Comparison of ENCODE assay signal across 1 cellular context in the genomic region with DNA sequence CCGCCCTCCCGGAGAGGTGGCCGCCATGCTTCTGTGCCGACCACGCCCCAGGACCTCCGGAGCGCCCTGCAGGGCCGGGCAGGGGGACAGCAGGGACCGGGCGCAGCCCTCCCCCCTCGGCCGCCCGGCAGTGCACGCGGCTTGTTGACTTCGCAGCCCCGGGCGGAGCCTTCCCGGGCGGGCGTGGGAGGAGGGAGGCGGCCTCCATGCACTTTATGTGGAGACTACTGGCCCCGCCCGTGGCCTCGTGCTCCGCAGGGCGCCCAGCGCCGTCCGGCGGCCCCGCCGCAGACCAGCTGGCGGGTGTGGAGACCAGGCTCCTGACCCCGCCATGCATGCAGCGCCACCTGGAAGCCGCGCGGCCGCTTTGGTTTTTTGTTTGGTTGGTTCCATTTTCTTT.
TF ChIP-seq lines count a peak whose summit lies in the region.

No MANE protein-coding gene starts in this region.

TF ChIP-seq in K562, 482 proteins besides CTCF, POLR2A, EP300 and RAD21:
- TF ChIP-seq POLR2AphosphoS5 (IDR thresholded peaks at IDR 0.05; ENCODE audit: control insufficient read depth, insufficient read depth, low read depth, low read length) = 0 out of 2 replicates have a peak, but pooled peaks have one; percentile 25
- TF ChIP-seq, protein P1, sequence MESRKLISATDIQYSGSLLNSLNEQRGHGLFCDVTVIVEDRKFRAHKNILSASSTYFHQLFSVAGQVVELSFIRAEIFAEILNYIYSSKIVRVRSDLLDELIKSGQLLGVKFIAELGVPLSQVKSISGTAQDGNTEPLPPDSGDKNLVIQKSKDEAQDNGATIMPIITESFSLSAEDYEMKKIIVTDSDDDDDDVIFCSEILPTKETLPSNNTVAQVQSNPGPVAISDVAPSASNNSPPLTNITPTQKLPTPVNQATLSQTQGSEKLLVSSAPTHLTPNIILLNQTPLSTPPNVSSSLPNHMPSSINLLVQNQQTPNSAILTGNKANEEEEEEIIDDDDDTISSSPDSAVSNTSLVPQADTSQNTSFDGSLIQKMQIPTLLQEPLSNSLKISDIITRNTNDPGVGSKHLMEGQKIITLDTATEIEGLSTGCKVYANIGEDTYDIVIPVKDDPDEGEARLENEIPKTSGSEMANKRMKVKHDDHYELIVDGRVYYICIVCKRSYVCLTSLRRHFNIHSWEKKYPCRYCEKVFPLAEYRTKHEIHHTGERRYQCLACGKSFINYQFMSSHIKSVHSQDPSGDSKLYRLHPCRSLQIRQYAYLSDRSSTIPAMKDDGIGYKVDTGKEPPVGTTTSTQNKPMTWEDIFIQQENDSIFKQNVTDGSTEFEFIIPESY (CRISPR knock-in tag; IDR thresholded peaks at IDR 0.05) = peak; percentile 96
- no peak for TF ChIP-seq RHOXF2B (CRISPR knock-in tag; conservative IDR thresholded peaks at IDR 0.05)
- no peak for TF ChIP-seq PTRF (tag; IDR thresholded peaks at IDR 0.05)
- TF ChIP-seq, protein P2, sequence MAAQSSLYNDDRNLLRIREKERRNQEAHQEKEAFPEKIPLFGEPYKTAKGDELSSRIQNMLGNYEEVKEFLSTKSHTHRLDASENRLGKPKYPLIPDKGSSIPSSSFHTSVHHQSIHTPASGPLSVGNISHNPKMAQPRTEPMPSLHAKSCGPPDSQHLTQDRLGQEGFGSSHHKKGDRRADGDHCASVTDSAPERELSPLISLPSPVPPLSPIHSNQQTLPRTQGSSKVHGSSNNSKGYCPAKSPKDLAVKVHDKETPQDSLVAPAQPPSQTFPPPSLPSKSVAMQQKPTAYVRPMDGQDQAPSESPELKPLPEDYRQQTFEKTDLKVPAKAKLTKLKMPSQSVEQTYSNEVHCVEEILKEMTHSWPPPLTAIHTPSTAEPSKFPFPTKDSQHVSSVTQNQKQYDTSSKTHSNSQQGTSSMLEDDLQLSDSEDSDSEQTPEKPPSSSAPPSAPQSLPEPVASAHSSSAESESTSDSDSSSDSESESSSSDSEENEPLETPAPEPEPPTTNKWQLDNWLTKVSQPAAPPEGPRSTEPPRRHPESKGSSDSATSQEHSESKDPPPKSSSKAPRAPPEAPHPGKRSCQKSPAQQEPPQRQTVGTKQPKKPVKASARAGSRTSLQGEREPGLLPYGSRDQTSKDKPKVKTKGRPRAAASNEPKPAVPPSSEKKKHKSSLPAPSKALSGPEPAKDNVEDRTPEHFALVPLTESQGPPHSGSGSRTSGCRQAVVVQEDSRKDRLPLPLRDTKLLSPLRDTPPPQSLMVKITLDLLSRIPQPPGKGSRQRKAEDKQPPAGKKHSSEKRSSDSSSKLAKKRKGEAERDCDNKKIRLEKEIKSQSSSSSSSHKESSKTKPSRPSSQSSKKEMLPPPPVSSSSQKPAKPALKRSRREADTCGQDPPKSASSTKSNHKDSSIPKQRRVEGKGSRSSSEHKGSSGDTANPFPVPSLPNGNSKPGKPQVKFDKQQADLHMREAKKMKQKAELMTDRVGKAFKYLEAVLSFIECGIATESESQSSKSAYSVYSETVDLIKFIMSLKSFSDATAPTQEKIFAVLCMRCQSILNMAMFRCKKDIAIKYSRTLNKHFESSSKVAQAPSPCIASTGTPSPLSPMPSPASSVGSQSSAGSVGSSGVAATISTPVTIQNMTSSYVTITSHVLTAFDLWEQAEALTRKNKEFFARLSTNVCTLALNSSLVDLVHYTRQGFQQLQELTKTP (IDR thresholded peaks at IDR 0.05; ENCODE audit: low read depth in 1 of 2, partially characterized antibody in 2 of 2) = no peak
- no peak for TF ChIP-seq FOS (IDR thresholded peaks at IDR 0.05; ENCODE audit: extremely low read depth, insufficient read length)
- no peak for TF ChIP-seq HNRNPUL1 (IDR thresholded peaks at IDR 0.05; ENCODE audit: low read length)
- TF ChIP-seq ZNF239 (CRISPR knock-in tag; IDR thresholded peaks at IDR 0.05) = no peak
- no peak for TF ChIP-seq ZFP30 (CRISPR knock-in tag; IDR thresholded peaks at IDR 0.05; ENCODE audit: borderline replicate concordance)
- peak; percentile 23; the same call in 1 of the 2 replicates for TF ChIP-seq RBFOX2 (IDR thresholded peaks at IDR 0.05; ENCODE audit: low read depth, low read length)
- TF ChIP-seq POLR3G (IDR thresholded peaks at IDR 0.05; ENCODE audit: extremely low read depth, insufficient read length, insufficient replicate concordance) = no peak
- peak; percentile 61; the same call in 1 of the 2 replicates for TF ChIP-seq POLR2G (IDR thresholded peaks at IDR 0.05; ENCODE audit: low read depth, low read length)
